1 cellular context compared by ENCODE assay signal in the genomic region with DNA sequence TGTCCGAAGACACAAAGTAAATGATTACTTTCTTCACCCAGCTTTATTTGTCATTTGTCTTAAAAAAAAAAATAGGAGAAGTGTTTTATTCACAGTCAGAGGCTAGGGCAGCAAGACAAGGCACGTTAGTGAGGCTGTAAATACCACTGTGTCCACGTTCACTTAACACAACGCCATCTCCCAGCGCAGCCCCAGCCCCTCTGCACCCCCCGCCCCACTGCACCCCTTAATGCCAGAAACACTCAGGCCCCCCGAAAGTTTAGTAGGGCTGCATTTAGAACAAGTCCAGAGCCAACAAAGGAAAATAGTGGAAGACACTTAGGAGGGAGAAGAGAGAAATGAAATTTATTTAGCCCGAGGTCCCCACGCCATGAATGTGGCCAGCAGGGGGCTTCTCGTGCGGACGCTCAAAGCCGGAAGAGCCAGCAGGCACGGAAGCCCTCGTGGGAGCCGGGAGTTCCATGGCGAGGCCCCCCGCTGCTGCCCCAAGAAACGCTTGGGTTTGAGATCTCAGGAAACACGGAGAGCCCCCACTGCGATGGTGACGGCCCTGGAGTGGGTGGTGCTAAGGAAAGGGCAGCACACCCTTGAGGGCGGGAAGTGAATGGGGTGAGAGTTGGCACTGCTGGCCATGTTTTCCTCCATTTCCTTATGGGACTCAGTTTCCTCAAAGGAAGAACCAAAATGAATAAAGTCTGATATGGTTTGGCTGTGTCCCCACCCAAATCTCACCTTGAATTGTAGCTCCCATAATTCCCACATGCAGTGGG.
TF ChIP-seq lines count a peak whose summit lies in the region.

No MANE protein-coding gene starts in this region.

TF ChIP-seq in K562, 482 proteins besides CTCF, POLR2A, EP300 and RAD21 (continued from another document and continues in another):
- TF ChIP-seq, protein P1, sequence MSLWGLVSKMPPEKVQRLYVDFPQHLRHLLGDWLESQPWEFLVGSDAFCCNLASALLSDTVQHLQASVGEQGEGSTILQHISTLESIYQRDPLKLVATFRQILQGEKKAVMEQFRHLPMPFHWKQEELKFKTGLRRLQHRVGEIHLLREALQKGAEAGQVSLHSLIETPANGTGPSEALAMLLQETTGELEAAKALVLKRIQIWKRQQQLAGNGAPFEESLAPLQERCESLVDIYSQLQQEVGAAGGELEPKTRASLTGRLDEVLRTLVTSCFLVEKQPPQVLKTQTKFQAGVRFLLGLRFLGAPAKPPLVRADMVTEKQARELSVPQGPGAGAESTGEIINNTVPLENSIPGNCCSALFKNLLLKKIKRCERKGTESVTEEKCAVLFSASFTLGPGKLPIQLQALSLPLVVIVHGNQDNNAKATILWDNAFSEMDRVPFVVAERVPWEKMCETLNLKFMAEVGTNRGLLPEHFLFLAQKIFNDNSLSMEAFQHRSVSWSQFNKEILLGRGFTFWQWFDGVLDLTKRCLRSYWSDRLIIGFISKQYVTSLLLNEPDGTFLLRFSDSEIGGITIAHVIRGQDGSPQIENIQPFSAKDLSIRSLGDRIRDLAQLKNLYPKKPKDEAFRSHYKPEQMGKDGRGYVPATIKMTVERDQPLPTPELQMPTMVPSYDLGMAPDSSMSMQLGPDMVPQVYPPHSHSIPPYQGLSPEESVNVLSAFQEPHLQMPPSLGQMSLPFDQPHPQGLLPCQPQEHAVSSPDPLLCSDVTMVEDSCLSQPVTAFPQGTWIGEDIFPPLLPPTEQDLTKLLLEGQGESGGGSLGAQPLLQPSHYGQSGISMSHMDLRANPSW (CRISPR knock-in tag; IDR thresholded peaks at IDR 0.05) = no peak
- TF ChIP-seq SOX6 (IDR thresholded peaks at IDR 0.05) (no peak), ZNF217 (CRISPR knock-in tag; IDR thresholded peaks at IDR 0.05) (no peak), ZNF232 (CRISPR knock-in tag; IDR thresholded peaks at IDR 0.05) (no peak), ZNF586 (CRISPR knock-in tag; conservative IDR thresholded peaks at IDR 0.05) (no peak), ZFPM2 (CRISPR knock-in tag; IDR thresholded peaks at IDR 0.05) (no peak), RBM22 (IDR thresholded peaks at IDR 0.05; ENCODE audit: low read depth, low read length, poor library complexity, severe bottlenecking) (no peak), CBX1 (IDR thresholded peaks at IDR 0.05; ENCODE audit: low read depth) (peak; percentile 77), ZNF354B (CRISPR knock-in tag; IDR thresholded peaks at IDR 0.05) (no peak), GABPB1 (CRISPR knock-in tag; IDR thresholded peaks at IDR 0.05) (peak; percentile 28; the same call in 1 of the 2 replicates), YY1 (IDR thresholded peaks at IDR 0.05; ENCODE audit: borderline replicate concordance in 1 of 3, control insufficient read depth in 1 of 3, extremely low read depth in 1 of 3, insufficient read depth in 3 of 3, insufficient read length in 1 of 3, insufficient replicate concordance in 2 of 3, low read depth in 1 of 3, low read length in 2 of 3) (peak in 1 of 3 experiments; percentile 37), KLF1 (tag; IDR thresholded peaks at IDR 0.05) (no peak), ETS2 (tag; IDR thresholded peaks at IDR 0.05; ENCODE audit: borderline replicate concordance, poor library complexity, severe bottlenecking) (no peak), CBX8 (IDR thresholded peaks at IDR 0.05; ENCODE audit: borderline replicate concordance, extremely low read depth, low read depth, low read length, poor library complexity, severe bottlenecking) (no peak), CREB1 (IDR thresholded peaks at IDR 0.05) (no peak), CREB1 (CRISPR knock-in tag; IDR thresholded peaks at IDR 0.05) (no peak), NR3C1 (CRISPR knock-in tag; IDR thresholded peaks at IDR 0.05) (no peak), ZNF695 (CRISPR knock-in tag; IDR thresholded peaks at IDR 0.05) (no peak), HLTF (IDR thresholded peaks at IDR 0.05) (no peak), POLR2B (IDR thresholded peaks at IDR 0.05; ENCODE audit: low read depth, partially characterized antibody) (no peak), ZNF561 (CRISPR knock-in tag; conservative IDR thresholded peaks at IDR 0.05) (no peak), MYC (IDR thresholded peaks at IDR 0.05; ENCODE audit: low read depth, low read length) (peak; percentile 71), MYC (CRISPR knock-in tag; IDR thresholded peaks at IDR 0.05; ENCODE audit: borderline replicate concordance, low read depth) (peak; percentile 76; the same call in 1 of the 2 replicates), HSF4 (CRISPR knock-in tag; IDR thresholded peaks at IDR 0.05; ENCODE audit: borderline replicate concordance) (no peak), HDAC6 (IDR thresholded peaks at IDR 0.05; ENCODE audit: low read depth, low read length) (no peak), SRSF9 (IDR thresholded peaks at IDR 0.05; ENCODE audit: borderline replicate concordance, low read depth, low read length) (no peak), SMARCA4 (IDR thresholded peaks at IDR 0.05) (no peak)
- TF ChIP-seq, protein P2, sequence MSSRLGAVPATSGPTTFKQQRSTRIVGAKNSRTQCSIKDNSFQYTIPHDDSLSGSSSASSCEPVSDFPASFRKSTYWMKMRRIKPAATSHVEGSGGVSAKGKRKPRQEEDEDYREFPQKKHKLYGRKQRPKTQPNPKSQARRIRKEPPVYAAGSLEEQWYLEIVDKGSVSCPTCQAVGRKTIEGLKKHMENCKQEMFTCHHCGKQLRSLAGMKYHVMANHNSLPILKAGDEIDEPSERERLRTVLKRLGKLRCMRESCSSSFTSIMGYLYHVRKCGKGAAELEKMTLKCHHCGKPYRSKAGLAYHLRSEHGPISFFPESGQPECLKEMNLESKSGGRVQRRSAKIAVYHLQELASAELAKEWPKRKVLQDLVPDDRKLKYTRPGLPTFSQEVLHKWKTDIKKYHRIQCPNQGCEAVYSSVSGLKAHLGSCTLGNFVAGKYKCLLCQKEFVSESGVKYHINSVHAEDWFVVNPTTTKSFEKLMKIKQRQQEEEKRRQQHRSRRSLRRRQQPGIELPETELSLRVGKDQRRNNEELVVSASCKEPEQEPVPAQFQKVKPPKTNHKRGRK (tag; IDR thresholded peaks at IDR 0.05) = no peak
- TF ChIP-seq, protein P3, sequence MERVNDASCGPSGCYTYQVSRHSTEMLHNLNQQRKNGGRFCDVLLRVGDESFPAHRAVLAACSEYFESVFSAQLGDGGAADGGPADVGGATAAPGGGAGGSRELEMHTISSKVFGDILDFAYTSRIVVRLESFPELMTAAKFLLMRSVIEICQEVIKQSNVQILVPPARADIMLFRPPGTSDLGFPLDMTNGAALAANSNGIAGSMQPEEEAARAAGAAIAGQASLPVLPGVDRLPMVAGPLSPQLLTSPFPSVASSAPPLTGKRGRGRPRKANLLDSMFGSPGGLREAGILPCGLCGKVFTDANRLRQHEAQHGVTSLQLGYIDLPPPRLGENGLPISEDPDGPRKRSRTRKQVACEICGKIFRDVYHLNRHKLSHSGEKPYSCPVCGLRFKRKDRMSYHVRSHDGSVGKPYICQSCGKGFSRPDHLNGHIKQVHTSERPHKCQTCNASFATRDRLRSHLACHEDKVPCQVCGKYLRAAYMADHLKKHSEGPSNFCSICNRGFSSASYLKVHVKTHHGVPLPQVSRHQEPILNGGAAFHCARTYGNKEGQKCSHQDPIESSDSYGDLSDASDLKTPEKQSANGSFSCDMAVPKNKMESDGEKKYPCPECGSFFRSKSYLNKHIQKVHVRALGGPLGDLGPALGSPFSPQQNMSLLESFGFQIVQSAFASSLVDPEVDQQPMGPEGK (CRISPR knock-in tag; IDR thresholded peaks at IDR 0.05; ENCODE audit: borderline replicate concordance) = no peak
- TF ChIP-seq, protein P4, sequence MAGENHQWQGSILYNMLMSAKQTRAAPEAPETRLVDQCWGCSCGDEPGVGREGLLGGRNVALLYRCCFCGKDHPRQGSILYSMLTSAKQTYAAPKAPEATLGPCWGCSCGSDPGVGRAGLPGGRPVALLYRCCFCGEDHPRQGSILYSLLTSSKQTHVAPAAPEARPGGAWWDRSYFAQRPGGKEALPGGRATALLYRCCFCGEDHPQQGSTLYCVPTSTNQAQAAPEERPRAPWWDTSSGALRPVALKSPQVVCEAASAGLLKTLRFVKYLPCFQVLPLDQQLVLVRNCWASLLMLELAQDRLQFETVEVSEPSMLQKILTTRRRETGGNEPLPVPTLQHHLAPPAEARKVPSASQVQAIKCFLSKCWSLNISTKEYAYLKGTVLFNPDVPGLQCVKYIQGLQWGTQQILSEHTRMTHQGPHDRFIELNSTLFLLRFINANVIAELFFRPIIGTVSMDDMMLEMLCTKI (IDR thresholded peaks at IDR 0.05; ENCODE audit: partially characterized antibody) = no peak
- TF ChIP-seq, protein P5, sequence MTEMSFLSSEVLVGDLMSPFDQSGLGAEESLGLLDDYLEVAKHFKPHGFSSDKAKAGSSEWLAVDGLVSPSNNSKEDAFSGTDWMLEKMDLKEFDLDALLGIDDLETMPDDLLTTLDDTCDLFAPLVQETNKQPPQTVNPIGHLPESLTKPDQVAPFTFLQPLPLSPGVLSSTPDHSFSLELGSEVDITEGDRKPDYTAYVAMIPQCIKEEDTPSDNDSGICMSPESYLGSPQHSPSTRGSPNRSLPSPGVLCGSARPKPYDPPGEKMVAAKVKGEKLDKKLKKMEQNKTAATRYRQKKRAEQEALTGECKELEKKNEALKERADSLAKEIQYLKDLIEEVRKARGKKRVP (CRISPR knock-in tag; IDR thresholded peaks at IDR 0.05) = no peak
- TF ChIP-seq, protein P6, sequence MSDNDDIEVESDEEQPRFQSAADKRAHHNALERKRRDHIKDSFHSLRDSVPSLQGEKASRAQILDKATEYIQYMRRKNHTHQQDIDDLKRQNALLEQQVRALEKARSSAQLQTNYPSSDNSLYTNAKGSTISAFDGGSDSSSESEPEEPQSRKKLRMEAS (CRISPR knock-in tag; IDR thresholded peaks at IDR 0.05) = no peak
- TF ChIP-seq, protein P7, sequence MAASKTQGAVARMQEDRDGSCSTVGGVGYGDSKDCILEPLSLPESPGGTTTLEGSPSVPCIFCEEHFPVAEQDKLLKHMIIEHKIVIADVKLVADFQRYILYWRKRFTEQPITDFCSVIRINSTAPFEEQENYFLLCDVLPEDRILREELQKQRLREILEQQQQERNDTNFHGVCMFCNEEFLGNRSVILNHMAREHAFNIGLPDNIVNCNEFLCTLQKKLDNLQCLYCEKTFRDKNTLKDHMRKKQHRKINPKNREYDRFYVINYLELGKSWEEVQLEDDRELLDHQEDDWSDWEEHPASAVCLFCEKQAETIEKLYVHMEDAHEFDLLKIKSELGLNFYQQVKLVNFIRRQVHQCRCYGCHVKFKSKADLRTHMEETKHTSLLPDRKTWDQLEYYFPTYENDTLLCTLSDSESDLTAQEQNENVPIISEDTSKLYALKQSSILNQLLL (CRISPR knock-in tag; IDR thresholded peaks at IDR 0.05; ENCODE audit: borderline replicate concordance) = no peak
- TF ChIP-seq, protein P8, sequence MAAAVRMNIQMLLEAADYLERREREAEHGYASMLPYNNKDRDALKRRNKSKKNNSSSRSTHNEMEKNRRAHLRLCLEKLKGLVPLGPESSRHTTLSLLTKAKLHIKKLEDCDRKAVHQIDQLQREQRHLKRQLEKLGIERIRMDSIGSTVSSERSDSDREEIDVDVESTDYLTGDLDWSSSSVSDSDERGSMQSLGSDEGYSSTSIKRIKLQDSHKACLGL (CRISPR knock-in tag; IDR thresholded peaks at IDR 0.05; ENCODE audit: borderline replicate concordance, poor library complexity, severe bottlenecking) = no peak
- TF ChIP-seq, protein P9, sequence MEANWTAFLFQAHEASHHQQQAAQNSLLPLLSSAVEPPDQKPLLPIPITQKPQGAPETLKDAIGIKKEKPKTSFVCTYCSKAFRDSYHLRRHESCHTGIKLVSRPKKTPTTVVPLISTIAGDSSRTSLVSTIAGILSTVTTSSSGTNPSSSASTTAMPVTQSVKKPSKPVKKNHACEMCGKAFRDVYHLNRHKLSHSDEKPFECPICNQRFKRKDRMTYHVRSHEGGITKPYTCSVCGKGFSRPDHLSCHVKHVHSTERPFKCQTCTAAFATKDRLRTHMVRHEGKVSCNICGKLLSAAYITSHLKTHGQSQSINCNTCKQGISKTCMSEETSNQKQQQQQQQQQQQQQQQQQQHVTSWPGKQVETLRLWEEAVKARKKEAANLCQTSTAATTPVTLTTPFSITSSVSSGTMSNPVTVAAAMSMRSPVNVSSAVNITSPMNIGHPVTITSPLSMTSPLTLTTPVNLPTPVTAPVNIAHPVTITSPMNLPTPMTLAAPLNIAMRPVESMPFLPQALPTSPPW (CRISPR knock-in tag; IDR thresholded peaks at IDR 0.05) = no peak
- TF ChIP-seq, protein P10, sequence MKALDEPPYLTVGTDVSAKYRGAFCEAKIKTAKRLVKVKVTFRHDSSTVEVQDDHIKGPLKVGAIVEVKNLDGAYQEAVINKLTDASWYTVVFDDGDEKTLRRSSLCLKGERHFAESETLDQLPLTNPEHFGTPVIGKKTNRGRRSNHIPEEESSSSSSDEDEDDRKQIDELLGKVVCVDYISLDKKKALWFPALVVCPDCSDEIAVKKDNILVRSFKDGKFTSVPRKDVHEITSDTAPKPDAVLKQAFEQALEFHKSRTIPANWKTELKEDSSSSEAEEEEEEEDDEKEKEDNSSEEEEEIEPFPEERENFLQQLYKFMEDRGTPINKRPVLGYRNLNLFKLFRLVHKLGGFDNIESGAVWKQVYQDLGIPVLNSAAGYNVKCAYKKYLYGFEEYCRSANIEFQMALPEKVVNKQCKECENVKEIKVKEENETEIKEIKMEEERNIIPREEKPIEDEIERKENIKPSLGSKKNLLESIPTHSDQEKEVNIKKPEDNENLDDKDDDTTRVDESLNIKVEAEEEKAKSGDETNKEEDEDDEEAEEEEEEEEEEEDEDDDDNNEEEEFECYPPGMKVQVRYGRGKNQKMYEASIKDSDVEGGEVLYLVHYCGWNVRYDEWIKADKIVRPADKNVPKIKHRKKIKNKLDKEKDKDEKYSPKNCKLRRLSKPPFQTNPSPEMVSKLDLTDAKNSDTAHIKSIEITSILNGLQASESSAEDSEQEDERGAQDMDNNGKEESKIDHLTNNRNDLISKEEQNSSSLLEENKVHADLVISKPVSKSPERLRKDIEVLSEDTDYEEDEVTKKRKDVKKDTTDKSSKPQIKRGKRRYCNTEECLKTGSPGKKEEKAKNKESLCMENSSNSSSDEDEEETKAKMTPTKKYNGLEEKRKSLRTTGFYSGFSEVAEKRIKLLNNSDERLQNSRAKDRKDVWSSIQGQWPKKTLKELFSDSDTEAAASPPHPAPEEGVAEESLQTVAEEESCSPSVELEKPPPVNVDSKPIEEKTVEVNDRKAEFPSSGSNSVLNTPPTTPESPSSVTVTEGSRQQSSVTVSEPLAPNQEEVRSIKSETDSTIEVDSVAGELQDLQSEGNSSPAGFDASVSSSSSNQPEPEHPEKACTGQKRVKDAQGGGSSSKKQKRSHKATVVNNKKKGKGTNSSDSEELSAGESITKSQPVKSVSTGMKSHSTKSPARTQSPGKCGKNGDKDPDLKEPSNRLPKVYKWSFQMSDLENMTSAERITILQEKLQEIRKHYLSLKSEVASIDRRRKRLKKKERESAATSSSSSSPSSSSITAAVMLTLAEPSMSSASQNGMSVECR (CRISPR knock-in tag; IDR thresholded peaks at IDR 0.05) = no peak
